34 cellular contexts compared by ENCODE assay signal in genomic region chr9:29730096-29730621, GRCh38.
"Had no signal": no experiment of that assay in that cellular context is flagged by ENCODE, and none has a peak within 500 bp of the region (broad histone marks: within the 10 kb centered on the region; RNA-seq: fewer than 3 reads in every experiment).

No MANE protein-coding gene starts in this region.

- H3K4me3 Mint-ChIP-seq: activated CD4-positive, alpha-beta memory T cell treated with anti-CD3 and anti-CD28 coated beads, Interleukin-2, amount 10 ng/mL, durations not matched to agents 7 days and 5 days; activated CD8-positive, alpha-beta memory T cell treated with anti-CD3 and anti-CD28 coated beads, Interleukin-2, amount 10 ng/mL, durations not matched to agents 7 days and 5 days; activated naive CD8-positive, alpha-beta T cell treated with anti-CD3 and anti-CD28 coated beads for 36 hours; activated T-helper 17 cell treated with anti-CD3 and anti-CD28 coated beads, Interleukin-2, amount 50 U/mL, for 72 hours had no signal

- H3K4me1 ChIP-seq: Peyer's patch, SJSA1 had no signal

- DNase-seq: activated CD4-positive, alpha-beta memory T cell treated with anti-CD3 and anti-CD28 coated beads, Interleukin-2, amount 10 ng/mL, durations not matched to agents 7 days and 5 days; activated CD4-positive, alpha-beta T cell treated with anti-CD3 and anti-CD28 coated beads for 1 hour; activated CD4-positive, alpha-beta T cell treated with anti-CD3 and anti-CD28 coated beads for 48 hours; activated CD4-positive, CD25-positive, alpha-beta regulatory T cell; activated CD8-positive, alpha-beta memory T cell treated with anti-CD3 and anti-CD28 coated beads for 24 hours; activated CD8-positive, alpha-beta memory T cell treated with anti-CD3 and anti-CD28 coated beads, Interleukin-2, amount 10 ng/mL, durations not matched to agents 7 days and 5 days; activated CD8-positive, alpha-beta memory T cell treated with anti-CD3 and anti-CD28 coated beads, Interleukin-2, amount 50 U/mL, for 48 hours; activated effector memory CD4-positive, alpha-beta T cell treated with anti-CD3 and anti-CD28 coated beads, Interleukin-2, amount 50 U/mL, for 16 hours; activated naive CD4-positive, alpha-beta T cell; activated naive CD4-positive, alpha-beta T cell treated with anti-CD3 and anti-CD28 coated beads, Interleukin-2, amount 50 U/mL, for 16 hours; activated naive CD8-positive, alpha-beta T cell treated with anti-CD3 and anti-CD28 coated beads for 36 hours; activated T-cell treated with anti-CD3 and anti-CD28 coated beads, Interleukin-2, amount 50 U/mL, for 48 hours; amniotic stem cell; aorta; brain microvascular endothelial cell; MM.1S; MV-4-11; NCI-H1092; NCI-H1436 treated with DMSO at 0.1 percent for 48 hours; NCI-H1694 treated with DMSO at 0.1 percent for 48 hours; NCI-H2029; NCI-H345; PC-3; Peyer's patch; RPMI8226; SHP77 treated with DMSO at 0.1 percent for 48 hours; T-helper 1 cell; T-helper 2 cell; T-helper 9 cell; WERI-Rb-1 had no signal

- H3K9ac ChIP-seq: KMS-11 had no signal

- H3K36me3 ChIP-seq: brain microvascular endothelial cell, Peyer's patch, SJSA1, WERI-Rb-1 had no signal

- H3K27me3 Mint-ChIP-seq: activated CD4-positive, alpha-beta memory T cell treated with anti-CD3 and anti-CD28 coated beads, Interleukin-2, amount 10 ng/mL, durations not matched to agents 7 days and 5 days; activated CD8-positive, alpha-beta memory T cell treated with anti-CD3 and anti-CD28 coated beads, Interleukin-2, amount 10 ng/mL, durations not matched to agents 7 days and 5 days; activated naive CD8-positive, alpha-beta T cell treated with anti-CD3 and anti-CD28 coated beads for 36 hours; activated T-helper 17 cell treated with anti-CD3 and anti-CD28 coated beads, Interleukin-2, amount 50 U/mL, for 72 hours had no signal

- H3K4me1 Mint-ChIP-seq: activated CD4-positive, alpha-beta memory T cell treated with anti-CD3 and anti-CD28 coated beads, Interleukin-2, amount 10 ng/mL, durations not matched to agents 7 days and 5 days; activated CD8-positive, alpha-beta memory T cell treated with anti-CD3 and anti-CD28 coated beads, Interleukin-2, amount 10 ng/mL, durations not matched to agents 7 days and 5 days; activated naive CD8-positive, alpha-beta T cell treated with anti-CD3 and anti-CD28 coated beads for 36 hours; activated T-helper 17 cell treated with anti-CD3 and anti-CD28 coated beads, Interleukin-2, amount 50 U/mL, for 72 hours had no signal

- H3K27me3 ChIP-seq: brain microvascular endothelial cell, Peyer's patch, SJSA1 had no signal

- H3K27ac ChIP-seq: brain microvascular endothelial cell, KMS-11, Peyer's patch, SJSA1, WERI-Rb-1 had no signal

- ATAC-seq: activated CD8-positive, alpha-beta memory T cell treated with anti-CD3 and anti-CD28 coated beads, Interleukin-2, amount 10 ng/mL, durations not matched to agents 7 days and 5 days; activated T-helper 17 cell treated with anti-CD3 and anti-CD28 coated beads, Interleukin-2, amount 50 U/mL, for 72 hours; PC-3; SK-N-SH treated with all-trans-retinoic acid at 6 μM for 48 hours had no signal

- H3K4me2 ChIP-seq: KMS-11 had no signal

- H3K36me3 Mint-ChIP-seq: activated CD8-positive, alpha-beta memory T cell treated with anti-CD3 and anti-CD28 coated beads, Interleukin-2, amount 10 ng/mL, durations not matched to agents 7 days and 5 days; activated naive CD8-positive, alpha-beta T cell treated with anti-CD3 and anti-CD28 coated beads for 36 hours had no signal

- H3K9me3 ChIP-seq: Peyer's patch, SJSA1 had no signal

- H3K27ac Mint-ChIP-seq: activated CD4-positive, alpha-beta memory T cell treated with anti-CD3 and anti-CD28 coated beads, Interleukin-2, amount 10 ng/mL, durations not matched to agents 7 days and 5 days; activated CD8-positive, alpha-beta memory T cell treated with anti-CD3 and anti-CD28 coated beads, Interleukin-2, amount 10 ng/mL, durations not matched to agents 7 days and 5 days; activated naive CD8-positive, alpha-beta T cell treated with anti-CD3 and anti-CD28 coated beads for 36 hours; activated T-helper 17 cell treated with anti-CD3 and anti-CD28 coated beads, Interleukin-2, amount 50 U/mL, for 72 hours had no signal

- H3K4me3 ChIP-seq: Peyer's patch, SJSA1 had no signal
